In genomic region chr17:69227536-69227935, GRCh38 we compare ENCODE assay signal across 1 cellular context.
TF ChIP-seq lines count a peak whose summit lies in the region.

No MANE protein-coding gene starts in this region.

TF ChIP-seq in GM12878, 131 proteins besides CTCF, POLR2A, EP300 and RAD21 (continued from another document):
- TF ChIP-seq PKNOX1 (IDR thresholded peaks at IDR 0.05), result peak; percentile 37; the same call in 1 of the 2 replicates
